1 cellular context compared by ENCODE assay signal in the genomic region with DNA sequence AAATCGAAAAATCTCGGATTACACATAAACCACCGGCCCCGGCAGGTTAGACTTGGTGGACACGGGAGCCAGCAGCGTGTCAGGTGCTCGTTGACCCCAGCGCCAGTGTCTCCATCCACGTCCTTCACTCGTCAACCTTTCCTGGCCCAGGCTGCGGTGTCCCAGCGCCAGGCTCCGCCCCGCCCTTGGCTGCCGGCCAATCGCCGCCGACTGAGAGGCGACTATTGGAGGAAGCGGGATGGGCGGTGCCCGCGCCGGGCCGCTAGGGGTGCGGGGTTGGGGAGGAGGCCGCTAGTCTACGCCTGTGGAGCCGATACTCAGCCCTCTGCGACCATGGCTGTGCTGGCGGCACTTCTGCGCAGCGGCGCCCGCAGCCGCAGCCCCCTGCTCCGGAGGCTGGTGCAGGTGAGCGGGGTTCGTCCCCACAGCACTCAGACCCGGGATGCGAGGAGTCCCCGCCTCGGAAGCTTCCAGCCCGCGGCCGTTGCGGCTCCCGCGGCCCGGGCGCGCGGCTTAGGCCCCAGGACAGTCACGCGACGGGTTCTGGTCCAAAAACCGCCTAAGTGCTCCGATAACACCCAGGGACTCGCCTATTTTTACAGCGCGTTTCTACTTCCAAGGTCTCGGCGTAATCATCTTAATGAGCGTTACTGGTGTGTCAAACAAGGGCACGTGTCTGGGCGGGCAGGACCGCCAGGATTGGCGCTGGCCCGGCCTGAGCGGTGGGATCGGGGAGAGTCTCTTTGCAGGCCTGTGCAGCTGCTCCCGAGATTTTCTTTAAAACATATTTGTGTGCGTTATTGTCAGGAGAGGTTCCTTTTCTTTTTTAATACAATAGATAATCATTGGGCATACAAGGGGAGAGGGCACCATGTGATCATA.
TF ChIP-seq lines count a peak whose summit lies in the region.

Gene ACAT1, plus strand, starts transcription at position 294 of the 882 bp plus-strand sequence. Its CDS starts 40 bp downstream, at position 334.

TF ChIP-seq in SK-N-SH, 30 proteins besides CTCF, POLR2A, EP300 and RAD21 (continued from another document):
- TF ChIP-seq ZBTB33 (IDR thresholded peaks at IDR 0.05; ENCODE audit: borderline replicate concordance, low read depth) (no peak), GABPA (IDR thresholded peaks at IDR 0.05; ENCODE audit: low read depth) (no peak), SMC3 (IDR thresholded peaks at IDR 0.05; ENCODE audit: low read depth, low read length) (no peak), ELF1 (IDR thresholded peaks at IDR 0.05) (no peak), POLR2AphosphoS5 (IDR thresholded peaks at IDR 0.05; ENCODE audit: low read depth, low read length) (peak; percentile 80; the same call in 1 of the 2 replicates), MXI1 (IDR thresholded peaks at IDR 0.05; ENCODE audit: low read depth, low read length) (peak; percentile 97), USF1 (IDR thresholded peaks at IDR 0.05; ENCODE audit: borderline replicate concordance, low read depth) (no peak; the same call in none of the 2 replicates), TEAD4 (IDR thresholded peaks at IDR 0.05; ENCODE audit: borderline replicate concordance, insufficient read depth) (no peak), GATA2 (CRISPR knock-in tag; IDR thresholded peaks at IDR 0.05) (no peak), JUND (IDR thresholded peaks at IDR 0.05) (no peak), CHD2 (IDR thresholded peaks at IDR 0.05; ENCODE audit: low read length, partially characterized antibody) (peak; percentile 71), REST (IDR thresholded peaks at IDR 0.05; ENCODE audit: low read depth, low read length) (no peak), RCOR1 (IDR thresholded peaks at IDR 0.05; ENCODE audit: low read length) (no peak), SIN3A (IDR thresholded peaks at IDR 0.05; ENCODE audit: borderline replicate concordance, low read depth, low read length) (peak; percentile 22; the same call in 1 of the 2 replicates), IRF3 (IDR thresholded peaks at IDR 0.05; ENCODE audit: low read depth, low read length) (no peak), RFX5 (IDR thresholded peaks at IDR 0.05; ENCODE audit: low read length) (no peak), MEF2A (IDR thresholded peaks at IDR 0.05; ENCODE audit: borderline replicate concordance, low read depth) (no peak)
- TF ChIP-seq, protein P1, sequence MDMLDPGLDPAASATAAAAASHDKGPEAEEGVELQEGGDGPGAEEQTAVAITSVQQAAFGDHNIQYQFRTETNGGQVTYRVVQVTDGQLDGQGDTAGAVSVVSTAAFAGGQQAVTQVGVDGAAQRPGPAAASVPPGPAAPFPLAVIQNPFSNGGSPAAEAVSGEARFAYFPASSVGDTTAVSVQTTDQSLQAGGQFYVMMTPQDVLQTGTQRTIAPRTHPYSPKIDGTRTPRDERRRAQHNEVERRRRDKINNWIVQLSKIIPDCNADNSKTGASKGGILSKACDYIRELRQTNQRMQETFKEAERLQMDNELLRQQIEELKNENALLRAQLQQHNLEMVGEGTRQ (IDR thresholded peaks at IDR 0.05; ENCODE audit: borderline replicate concordance, low read depth, low read length): no peak
